Comparison of ENCODE assay signal across 13 cellular contexts in the genomic region with DNA sequence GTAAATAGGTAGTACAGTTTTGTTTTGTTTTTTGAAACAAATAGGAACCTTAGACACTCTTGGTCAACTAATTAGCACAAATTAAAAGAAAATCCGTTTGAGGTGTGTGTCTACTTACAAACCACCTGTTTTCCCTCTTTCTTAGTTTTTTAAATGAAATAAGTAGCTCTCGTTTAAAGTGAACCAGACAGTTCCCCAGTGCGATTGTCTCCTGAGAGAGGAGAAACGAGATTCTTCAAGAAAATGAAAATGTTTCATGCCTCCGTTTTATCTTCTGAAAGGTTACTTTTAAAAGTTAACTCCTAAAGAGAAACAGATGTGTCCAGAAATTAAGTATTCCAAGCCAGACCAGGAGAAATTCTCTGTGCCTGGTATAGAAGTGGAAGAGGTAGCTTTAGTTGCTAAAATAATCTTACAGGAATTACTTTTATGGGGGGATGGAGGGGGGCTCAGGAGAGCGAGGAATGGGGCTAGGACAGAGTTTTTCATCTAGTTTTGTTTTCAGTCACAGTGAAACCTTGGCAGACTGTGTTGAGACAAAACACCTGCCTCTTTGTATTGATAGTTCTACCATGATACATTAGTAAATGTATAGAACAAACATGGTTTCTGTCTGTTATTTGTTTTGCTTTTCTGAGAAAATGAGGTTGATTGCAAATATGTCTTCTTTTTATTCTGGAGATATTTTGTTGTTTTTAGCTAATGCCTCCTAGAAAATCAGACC.
DNase-seq lines count a peak whose midpoint lies in the region; ATAC-seq and TF ChIP-seq lines count a peak whose summit lies in the region.
"Had no signal": no experiment of that assay in that cellular context is flagged by ENCODE, and none has a peak within 500 bp of the region (broad histone marks: within the 10 kb centered on the region; RNA-seq: fewer than 3 reads in every experiment).

No MANE protein-coding gene starts in this region.

- H3K27ac ChIP-seq in MM.1S (ENCODE audit: low read length), result peak overlapping the region; percentile 52; the same call in 1 of the 2 replicates
- H3K27ac ChIP-seq: BLaER1 treated with 17β-estradiol and CSF1 and Interleukin-3, amounts not matched to agents 10 nM and 100 nM had no signal

- no peaks in the 10 kb centered on the region for H3K9me2 ChIP-seq in MM.1S (replicated peaks; ENCODE audit: insufficient read depth, low read length)

- H3K9me3 ChIP-seq in MM.1S (replicated peaks; ENCODE audit: insufficient read depth, low read length), result no peaks in the 10 kb centered on the region
- H3K9me3 ChIP-seq: BLaER1 treated with 17β-estradiol and CSF1 and Interleukin-3, amounts not matched to agents 10 nM and 100 nM had no signal

- peak; percentile 37 for DNase-seq in NCI-H1105 treated with DMSO at 0.1 percent for 48 hours (lab: John Stamatoyannopoulos, UW)
- DNase-seq in NCI-H1105 (lab: John Stamatoyannopoulos, UW), result no peak
- DNase-seq in MM.1S, result peak; percentile 53
- peak; percentile 57 for DNase-seq in OCI-M1 (lab: John Stamatoyannopoulos, UW)
- DNase-seq in DMS79 treated with DMSO at 0.1 percent for 48 hours (lab: John Stamatoyannopoulos, UW), result no peak
- DNase-seq in HuH-7 (ENCODE audit: low spot score), result no peak
- DNase-seq: 8988T; CD4-positive, CD25-positive, alpha-beta regulatory T cell; DMS79; EL had no signal

- peak overlapping the region; percentile 17 for H2AFZ ChIP-seq in MM.1S (ENCODE audit: low read length)

- H3K9ac ChIP-seq in MM.1S (ENCODE audit: low read length), result peak overlapping the region; percentile 27; the same call in 1 of the 2 replicates
- H3K9ac ChIP-seq: BLaER1 treated with 17β-estradiol and CSF1 and Interleukin-3, amounts not matched to agents 10 nM and 100 nM had no signal

- H3K36me3 ChIP-seq in MM.1S (replicated peaks; ENCODE audit: insufficient read depth, low read length), result no peaks in the 10 kb centered on the region
- H3K36me3 ChIP-seq: BLaER1 treated with 17β-estradiol and CSF1 and Interleukin-3, amounts not matched to agents 10 nM and 100 nM had no signal

- H3K27me3 ChIP-seq in MM.1S (replicated peaks; ENCODE audit: insufficient read depth, low read length), result no peaks in the 10 kb centered on the region
- H3K27me3 ChIP-seq: BLaER1 treated with 17β-estradiol and CSF1 and Interleukin-3, amounts not matched to agents 10 nM and 100 nM had no signal

- no peaks in the 10 kb centered on the region for H3K79me2 ChIP-seq in MM.1S (ENCODE audit: low read length)

- H4K20me1 ChIP-seq in MM.1S (ENCODE audit: insufficient read depth, low read length), result no peaks in the 10 kb centered on the region
- H4K20me1 ChIP-seq: BLaER1 treated with 17β-estradiol and CSF1 and Interleukin-3, amounts not matched to agents 10 nM and 100 nM had no signal

- H3K4me1 ChIP-seq in MM.1S (ENCODE audit: low read length), result peaks cover 12% of the 10 kb centered on the region

- no peak for TF ChIP-seq CTCF in MM.1S (IDR thresholded peaks at IDR 0.05; ENCODE audit: low read length)

- ATAC-seq in GM21737 (IDR thresholded peaks at IDR 0.05; ENCODE audit: unreplicated experiment), result no peak
- ATAC-seq: HCT116 had no signal

- peak overlapping the region; percentile 48 for H3K4me3 ChIP-seq in MM.1S (ENCODE audit: low read length)
- H3K4me3 ChIP-seq: BLaER1 treated with 17β-estradiol and CSF1 and Interleukin-3, amounts not matched to agents 10 nM and 100 nM had no signal

- peak overlapping the region; percentile 50 for H3K4me2 ChIP-seq in MM.1S (ENCODE audit: low read depth, low read length)
- H3K4me2 ChIP-seq: BLaER1 treated with 17β-estradiol and CSF1 and Interleukin-3, amounts not matched to agents 10 nM and 100 nM had no signal

- peaks cover 8% of the 10 kb centered on the region for H3F3A ChIP-seq in MM.1S (ENCODE audit: insufficient read depth, low read length)

Comparison
In these comparisons a context has a peak if more than half of its experiments do, and no peak if none do; other contexts are left out.
1. DNase-seq: peak in NCI-H1105 treated with DMSO at 0.1 percent for 48 hours (single experiment), MM.1S (single experiment) and OCI-M1 (single experiment); none in NCI-H1105 (single experiment), DMS79 treated with DMSO at 0.1 percent for 48 hours (single experiment) and HuH-7 (single experiment).